ENCODE assay signal across 8 cellular contexts in the genomic region with DNA sequence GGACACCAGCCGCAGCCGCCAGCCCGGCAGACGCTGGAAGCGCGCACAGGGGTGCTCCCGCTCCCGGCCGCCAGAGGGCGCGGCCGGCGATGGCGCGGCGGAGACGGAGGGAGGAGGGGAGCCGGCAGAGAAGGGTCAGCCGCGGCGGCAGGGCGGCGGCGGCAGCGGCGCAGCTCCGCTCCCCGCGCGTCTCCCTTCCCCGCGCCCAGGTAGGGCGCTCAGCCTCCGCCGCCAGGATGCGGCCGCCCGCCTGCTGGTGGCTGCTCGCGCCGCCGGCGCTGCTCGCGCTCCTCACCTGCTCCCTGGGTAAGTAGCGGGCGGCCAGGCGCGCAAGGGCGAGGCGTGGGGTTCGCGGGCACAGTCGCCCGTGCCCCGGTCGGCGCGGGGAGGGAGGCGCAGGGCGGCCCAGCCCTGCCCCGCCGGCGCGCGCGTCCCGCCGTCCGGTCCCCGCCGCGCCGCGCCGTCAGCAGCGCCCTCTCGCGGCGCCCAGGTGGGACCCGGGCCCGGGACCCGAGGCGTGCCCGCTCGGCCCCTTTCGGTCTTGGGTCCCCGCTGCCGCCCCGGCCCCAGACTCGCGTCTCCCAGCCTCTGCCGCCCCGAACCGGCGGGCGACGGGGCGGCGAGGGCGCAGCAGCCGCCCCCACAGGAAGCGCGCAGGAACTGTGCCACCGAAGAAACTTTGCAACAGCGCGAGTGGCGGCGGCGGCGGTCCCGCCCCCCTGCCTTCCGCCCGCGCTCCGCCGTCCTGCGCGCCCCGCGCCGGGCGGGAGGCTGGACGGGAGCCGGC. TPM values are rescaled to one million over a fixed set of nuclear protein-coding genes. Genes with fewer than 3 reads are reported as not detected.
DNase-seq lines count a peak whose midpoint lies in the region; ATAC-seq and TF ChIP-seq lines count a peak whose summit lies in the region.

Gene B3GLCT (plus strand): TSS at position 127 of the 787 bp plus-strand sequence. CDS start 110 bp downstream, at position 237.

- no peaks in the 10 kb centered on the region for H3K36me3 ChIP-seq in kidney epithelial cell (ENCODE audit: control insufficient read depth, insufficient read depth, low read length)

- ATAC-seq in GM18519 (IDR thresholded peaks at IDR 0.05; ENCODE audit: low FRiP score, unreplicated experiment), result peak; percentile 79
- peak; percentile 89 for ATAC-seq in HG03045 (IDR thresholded peaks at IDR 0.05; ENCODE audit: unreplicated experiment)

- TF ChIP-seq CTCF in kidney epithelial cell (IDR thresholded peaks at IDR 0.05; ENCODE audit: insufficient read depth, low read length, poor library complexity, severe bottlenecking), result peak; percentile 31

- DNase-seq in 8988T (peak; percentile 92), NCI-H2227 treated with DMSO at 0.1 percent for 48 hours (lab: John Stamatoyannopoulos, UW) (peak; percentile 37), cerebellum (ENCODE audit: low spot score) (peak; percentile 83), kidney epithelial cell (ENCODE audit: low read depth) (peak; percentile 19)
- DNase-seq in activated CD4-positive, CD25-positive, alpha-beta regulatory T cell treated with anti-CD3 and anti-CD28 coated beads, Interleukin-2, amount 50 U/mL, for 72 hours, result peak; percentile 88
- DNase-seq in stimulated activated CD4-positive, alpha-beta T cell treated with anti-CD3 and anti-CD28 coated beads, Interleukin-15, amount 100 ng/mL, for 24 hours, result peak; percentile 79

- no peaks in the 10 kb centered on the region for H3K27me3 ChIP-seq in kidney epithelial cell (ENCODE audit: control insufficient read depth, insufficient read depth, low read length)

- H3K4me3 ChIP-seq in kidney epithelial cell (ENCODE audit: low read depth, low read length), result peak within 1 kb of the TSS; percentile 75

RNA-seq across cellular contexts. Expression of gene B3GLCT, which starts in this region (rescaled TPM):
- 21.7 TPM for total RNA-seq in cerebellum
- 14.1 and 18.1 TPM in 2 replicates for total RNA-seq in kidney epithelial cell

Comparison
In these comparisons a context has a peak if more than half of its experiments do, and no peak if none do; other contexts are left out.
1. Peak in every context shown above with its lines: DNase-seq, ATAC-seq and H3K4me3 ChIP-seq.
2. DNase-seq: peak in every context shown above with its lines; median percentile 92 in 8988T; 88 in activated CD4-positive, CD25-positive, alpha-beta regulatory T cell treated with anti-CD3 and anti-CD28 coated beads, Interleukin-2, amount 50 U/mL, for 72 hours; 83 in cerebellum; 79 in stimulated activated CD4-positive, alpha-beta T cell treated with anti-CD3 and anti-CD28 coated beads, Interleukin-15, amount 100 ng/mL, for 24 hours; 37 in NCI-H2227 treated with DMSO at 0.1 percent for 48 hours; 19 in kidney epithelial cell.